Comparison of ENCODE assay signal across 13 cellular contexts in the genomic region with DNA sequence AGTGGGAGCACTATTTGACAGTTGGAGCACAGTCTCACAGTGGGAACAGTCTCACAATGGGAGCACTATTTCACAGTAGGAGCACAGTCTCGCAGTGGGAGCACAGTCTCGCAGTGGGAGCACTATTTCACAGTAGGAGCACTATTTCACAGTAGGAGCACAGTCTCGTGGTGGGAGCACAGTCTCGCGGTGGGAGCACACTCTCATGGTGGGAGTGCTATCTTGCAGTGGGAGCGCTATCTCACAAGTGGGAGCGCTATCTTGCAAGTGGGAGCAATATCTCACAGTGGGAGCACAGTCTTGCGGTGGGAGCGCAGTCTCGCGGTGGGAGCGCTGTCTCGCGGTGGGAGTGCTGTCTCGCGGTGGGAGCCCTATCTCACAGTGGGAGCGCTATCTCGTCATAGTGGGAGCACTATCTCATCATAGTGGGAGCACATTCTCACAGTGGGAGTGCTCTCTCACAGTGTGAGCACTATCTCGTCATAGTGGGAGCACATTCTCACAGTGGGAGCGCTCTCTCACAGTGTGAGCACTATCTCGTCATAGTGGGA.
"Had no signal": no experiment of that assay in that cellular context is flagged by ENCODE, and none has a peak within 500 bp of the region (broad histone marks: within the 10 kb centered on the region; RNA-seq: fewer than 3 reads in every experiment).

No MANE protein-coding gene starts in this region.

- ATAC-seq: Panc1, PC-3, SK-N-SH treated with all-trans-retinoic acid at 6 μM for 48 hours had no signal

- H3K9ac ChIP-seq: KMS-11 had no signal

- H3K4me3 ChIP-seq: SJCRH30 had no signal

- H3K4me2 ChIP-seq: KMS-11 had no signal

- H3K4me1 ChIP-seq: SJCRH30 had no signal

- H3K27me3 ChIP-seq: SJCRH30 had no signal

- H3K36me3 ChIP-seq: SJCRH30 had no signal

- H3K9me3 ChIP-seq: SJCRH30 had no signal

- DNase-seq: IMR-90; Kasumi-1; MM.1S; NCI-H1436; NCI-H446 treated with DMSO at 0.1 percent for 48 hours; NCI-H82; NK-92 treated with Interleukin-12 subunit alpha and Interleukin-12 subunit beta, amount 100 ng/mL, for 24 hours; PC-3; SJCRH30 had no signal

- H3K27ac ChIP-seq: KMS-11, RWPE1, SJCRH30 had no signal
